Comparison of ENCODE assay signal across 2 cellular contexts in the genomic region with DNA sequence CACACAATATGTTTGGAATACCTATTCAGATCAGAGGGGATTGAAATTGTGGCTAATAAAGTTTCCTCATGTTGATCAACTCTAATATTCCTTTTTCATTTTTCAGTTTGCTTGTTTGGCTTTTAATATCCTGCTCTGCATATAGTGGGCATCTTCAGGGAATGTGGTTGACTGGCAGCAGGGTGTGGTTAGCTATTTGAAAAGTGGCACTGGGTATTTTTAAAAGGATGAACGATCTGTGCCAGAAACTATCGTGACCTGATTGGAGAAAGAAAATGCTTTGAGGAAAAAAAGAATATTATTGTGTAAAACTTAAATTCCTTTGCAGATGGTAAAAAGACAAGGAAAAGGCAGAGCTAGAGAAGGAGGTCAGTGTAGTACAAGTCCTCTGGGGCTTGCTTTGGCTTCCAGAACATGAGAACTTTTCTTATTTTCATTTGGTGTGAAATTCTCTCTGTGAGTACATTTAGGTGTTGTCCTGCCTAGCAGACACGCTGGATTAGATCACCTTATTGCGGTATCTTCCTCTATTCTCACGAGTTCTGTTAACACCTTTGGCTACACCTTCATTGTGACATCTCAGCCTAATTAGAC.
TF ChIP-seq lines count a peak whose summit lies in the region.

No MANE protein-coding gene starts in this region.

TF ChIP-seq in A549, 52 proteins besides CTCF, POLR2A, EP300 and RAD21:
- TF ChIP-seq SREBF2 (IDR thresholded peaks at IDR 0.05) (no peak), MYC (IDR thresholded peaks at IDR 0.05; ENCODE audit: borderline replicate concordance, low read length) (no peak), FOSB (CRISPR knock-in tag; IDR thresholded peaks at IDR 0.05) (no peak), RCOR1 (IDR thresholded peaks at IDR 0.05; ENCODE audit: low read depth, low read length) (no peak), RNF2 (IDR thresholded peaks at IDR 0.05; ENCODE audit: borderline replicate concordance, low read depth) (no peak), EHF (CRISPR knock-in tag; IDR thresholded peaks at IDR 0.05) (no peak), BHLHE40 (IDR thresholded peaks at IDR 0.05; ENCODE audit: low read depth, low read length) (no peak), MAX (IDR thresholded peaks at IDR 0.05) (no peak), EHMT2 (IDR thresholded peaks at IDR 0.05; ENCODE audit: low read depth) (no peak), NFE2L2 (conservative IDR thresholded peaks at IDR 0.05; ENCODE audit: low read length) (no peak), HES2 (IDR thresholded peaks at IDR 0.05) (no peak), HOXB5 (CRISPR knock-in tag; IDR thresholded peaks at IDR 0.05) (no peak), CBX2 (IDR thresholded peaks at IDR 0.05; ENCODE audit: borderline replicate concordance, low read depth) (no peak)
- TF ChIP-seq, protein P1, sequence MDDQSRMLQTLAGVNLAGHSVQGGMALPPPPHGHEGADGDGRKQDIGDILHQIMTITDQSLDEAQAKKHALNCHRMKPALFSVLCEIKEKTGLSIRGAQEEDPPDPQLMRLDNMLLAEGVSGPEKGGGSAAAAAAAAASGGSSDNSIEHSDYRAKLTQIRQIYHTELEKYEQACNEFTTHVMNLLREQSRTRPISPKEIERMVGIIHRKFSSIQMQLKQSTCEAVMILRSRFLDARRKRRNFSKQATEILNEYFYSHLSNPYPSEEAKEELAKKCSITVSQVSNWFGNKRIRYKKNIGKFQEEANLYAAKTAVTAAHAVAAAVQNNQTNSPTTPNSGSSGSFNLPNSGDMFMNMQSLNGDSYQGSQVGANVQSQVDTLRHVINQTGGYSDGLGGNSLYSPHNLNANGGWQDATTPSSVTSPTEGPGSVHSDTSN (IDR thresholded peaks at IDR 0.05), result no peak

TF ChIP-seq in IMR-90, 13 proteins besides CTCF, POLR2A, EP300 and RAD21:
- TF ChIP-seq CHD1 (IDR thresholded peaks at IDR 0.05; ENCODE audit: low read depth, low read length), result no peak
- no peak for TF ChIP-seq FOS (IDR thresholded peaks at IDR 0.05; ENCODE audit: low read depth, low read length)
- no peak for TF ChIP-seq MAZ (IDR thresholded peaks at IDR 0.05; ENCODE audit: borderline replicate concordance, low read depth, low read length)
- no peak for TF ChIP-seq MAFK (IDR thresholded peaks at IDR 0.05; ENCODE audit: low read depth, low read length)
- TF ChIP-seq MXI1 (IDR thresholded peaks at IDR 0.05; ENCODE audit: borderline replicate concordance, low read depth, low read length), result no peak
- no peak for TF ChIP-seq RCOR1 (IDR thresholded peaks at IDR 0.05; ENCODE audit: insufficient replicate concordance, low read length)
- no peak for TF ChIP-seq BHLHE40 (IDR thresholded peaks at IDR 0.05; ENCODE audit: low read depth, low read length)
- TF ChIP-seq, protein P2, sequence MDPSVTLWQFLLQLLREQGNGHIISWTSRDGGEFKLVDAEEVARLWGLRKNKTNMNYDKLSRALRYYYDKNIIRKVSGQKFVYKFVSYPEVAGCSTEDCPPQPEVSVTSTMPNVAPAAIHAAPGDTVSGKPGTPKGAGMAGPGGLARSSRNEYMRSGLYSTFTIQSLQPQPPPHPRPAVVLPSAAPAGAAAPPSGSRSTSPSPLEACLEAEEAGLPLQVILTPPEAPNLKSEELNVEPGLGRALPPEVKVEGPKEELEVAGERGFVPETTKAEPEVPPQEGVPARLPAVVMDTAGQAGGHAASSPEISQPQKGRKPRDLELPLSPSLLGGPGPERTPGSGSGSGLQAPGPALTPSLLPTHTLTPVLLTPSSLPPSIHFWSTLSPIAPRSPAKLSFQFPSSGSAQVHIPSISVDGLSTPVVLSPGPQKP (IDR thresholded peaks at IDR 0.05; ENCODE audit: borderline replicate concordance, low read depth, low read length), result no peak
